ENCODE assay signal across 9 cellular contexts in the genomic region with DNA sequence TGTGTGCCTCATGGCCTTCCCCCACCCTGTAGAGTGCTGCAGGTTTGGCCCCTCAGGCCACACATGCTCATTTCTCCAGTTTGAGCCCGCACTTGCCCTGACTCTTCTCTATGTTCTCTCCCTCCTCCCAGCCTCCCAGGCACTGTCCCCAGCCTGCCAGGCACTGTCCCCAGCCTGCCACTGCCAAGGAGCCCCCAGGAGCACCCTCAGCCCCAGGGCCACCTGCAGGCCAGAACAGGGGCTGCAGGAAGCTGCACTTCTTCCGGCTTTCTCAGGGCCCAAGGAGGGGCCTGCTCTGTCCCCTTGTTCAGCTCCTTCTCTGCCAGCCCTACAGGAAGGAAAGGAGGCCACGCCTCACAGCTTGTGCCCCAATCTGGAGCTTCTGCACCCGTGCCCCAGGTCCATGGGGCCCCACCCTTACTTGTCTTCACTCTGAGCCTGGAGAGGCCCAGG. TPM values are rescaled to one million over a fixed set of nuclear protein-coding genes. Genes with fewer than 3 reads are reported as not detected.
DNase-seq lines count a peak whose midpoint lies in the region; ATAC-seq and TF ChIP-seq lines count a peak whose summit lies in the region.
"Had no signal": no experiment of that assay in that cellular context is flagged by ENCODE, and none has a peak within 500 bp of the region (broad histone marks: within the 10 kb centered on the region; RNA-seq: fewer than 3 reads in every experiment).

No MANE protein-coding gene starts in this region.

- no peaks in the 10 kb centered on the region for H3K27me3 ChIP-seq in OCI-LY3 (ENCODE audit: low read depth, low read length)
- peaks cover 8% of the 10 kb centered on the region for H3K27me3 ChIP-seq in suprapubic skin

- TF ChIP-seq CTCF in OCI-LY3 (IDR thresholded peaks at IDR 0.05; ENCODE audit: low read depth, low read length) (peak; percentile 22), suprapubic skin (IDR thresholded peaks at IDR 0.05) (peak in 1 of 2 donors; percentile 20)

- no peaks in the 10 kb centered on the region for H3K27me3 Mint-ChIP-seq in activated naive CD4-positive, alpha-beta T cell treated with anti-CD3 and anti-CD28 coated beads, Interleukin-2, amount 10 ng/mL, durations not matched to agents 7 days and 5 days
- no peaks in the 10 kb centered on the region for H3K27me3 Mint-ChIP-seq in activated T-helper 1 cell treated with anti-CD3 and anti-CD28 coated beads, Interleukin-12 subunit alpha, Interleukin-12 subunit beta, Interleukin-2, Interleukin-4 antibody, amounts not matched to agents 30 ng/mL and 10 ng/mL and 1 ng/mL, durations not matched to agents 14 hours and 24 hours and 36 hours (ENCODE audit: insufficient read depth)

- no peaks in the 10 kb centered on the region for H3K9me3 Mint-ChIP-seq in activated naive CD4-positive, alpha-beta T cell treated with anti-CD3 and anti-CD28 coated beads, Interleukin-2, amount 10 ng/mL, durations not matched to agents 7 days and 5 days
- no peaks in the 10 kb centered on the region for H3K9me3 Mint-ChIP-seq in activated T-helper 1 cell treated with anti-CD3 and anti-CD28 coated beads, Interleukin-12 subunit alpha, Interleukin-12 subunit beta, Interleukin-2, Interleukin-4 antibody, amounts not matched to agents 30 ng/mL and 10 ng/mL and 1 ng/mL, durations not matched to agents 14 hours and 24 hours and 36 hours
- H3K9me3 Mint-ChIP-seq: activated naive CD4-positive, alpha-beta T cell treated with anti-CD3 and anti-CD28 coated beads for 36 hours had no signal

- no peak overlapping the region for H3K27ac Mint-ChIP-seq in activated naive CD4-positive, alpha-beta T cell treated with anti-CD3 and anti-CD28 coated beads, Interleukin-2, amount 10 ng/mL, durations not matched to agents 7 days and 5 days
- H3K27ac Mint-ChIP-seq in activated T-helper 1 cell treated with anti-CD3 and anti-CD28 coated beads, Interleukin-12 subunit alpha, Interleukin-12 subunit beta, Interleukin-2, Interleukin-4 antibody, amounts not matched to agents 30 ng/mL and 10 ng/mL and 1 ng/mL, durations not matched to agents 14 hours and 24 hours and 36 hours: no peak overlapping the region
- H3K27ac Mint-ChIP-seq: activated naive CD4-positive, alpha-beta T cell treated with anti-CD3 and anti-CD28 coated beads for 36 hours had no signal

- no peaks in the 10 kb centered on the region for H3K4me1 Mint-ChIP-seq in activated naive CD4-positive, alpha-beta T cell treated with anti-CD3 and anti-CD28 coated beads, Interleukin-2, amount 10 ng/mL, durations not matched to agents 7 days and 5 days
- no peaks in the 10 kb centered on the region for H3K4me1 Mint-ChIP-seq in activated T-helper 1 cell treated with anti-CD3 and anti-CD28 coated beads, Interleukin-12 subunit alpha, Interleukin-12 subunit beta, Interleukin-2, Interleukin-4 antibody, amounts not matched to agents 30 ng/mL and 10 ng/mL and 1 ng/mL, durations not matched to agents 14 hours and 24 hours and 36 hours (ENCODE audit: low read depth)

- no peak overlapping the region for H3K4me3 ChIP-seq in OCI-LY3 (ENCODE audit: low read length)
- no peak overlapping the region for H3K4me3 ChIP-seq in suprapubic skin

- H2AFZ ChIP-seq in OCI-LY3 (ENCODE audit: low read depth, low read length): no peak overlapping the region

- H3K4me1 ChIP-seq in OCI-LY3 (ENCODE audit: low read length): no peaks in the 10 kb centered on the region
- H3K4me1 ChIP-seq in suprapubic skin: peaks cover 31% of the 10 kb centered on the region

- no peak for TF ChIP-seq EP300 in suprapubic skin (IDR thresholded peaks at IDR 0.05)

- H3K36me3 Mint-ChIP-seq in activated naive CD4-positive, alpha-beta T cell treated with anti-CD3 and anti-CD28 coated beads, Interleukin-2, amount 10 ng/mL, durations not matched to agents 7 days and 5 days: no peaks in the 10 kb centered on the region
- H3K36me3 Mint-ChIP-seq in activated T-helper 1 cell treated with anti-CD3 and anti-CD28 coated beads, Interleukin-12 subunit alpha, Interleukin-12 subunit beta, Interleukin-2, Interleukin-4 antibody, amounts not matched to agents 30 ng/mL and 10 ng/mL and 1 ng/mL, durations not matched to agents 14 hours and 24 hours and 36 hours (ENCODE audit: low read depth): no peaks in the 10 kb centered on the region

- CTCF ChIA-PET in activated naive CD4-positive, alpha-beta T cell treated with anti-CD3 and anti-CD28 coated beads, Interleukin-2, amount 10 ng/mL, durations not matched to agents 7 days and 5 days (lab: Charles Lee): no interaction called here

- H3K27ac ChIP-seq in OCI-LY3 (ENCODE audit: low read length): no peak overlapping the region
- peak overlapping the region; percentile 70 for H3K27ac ChIP-seq in suprapubic skin

- peak; percentile 15 for DNase-seq in activated naive CD4-positive, alpha-beta T cell treated with anti-CD3 and anti-CD28 coated beads, Interleukin-2, amount 10 ng/mL, durations not matched to agents 7 days and 5 days
- no peak for DNase-seq in activated naive CD4-positive, alpha-beta T cell treated with Interleukin-2 at 50 U/mL for 16 hours
- DNase-seq in suprapubic skin (ENCODE audit: low spot score in 2 of 2): peak in 1 of 2 donors; percentile 58
- no peak for DNase-seq in activated T-helper 1 cell treated with anti-CD3 and anti-CD28 coated beads, Interleukin-12 subunit alpha, Interleukin-12 subunit beta, Interleukin-2, Interleukin-4 antibody, amounts not matched to agents 30 ng/mL and 10 ng/mL and 1 ng/mL, durations not matched to agents 14 hours and 24 hours and 36 hours (ENCODE audit: low spot score)
- DNase-seq in NCI-H2196 treated with DMSO at 0.1 percent for 48 hours (lab: John Stamatoyannopoulos, UW; ENCODE audit: unreplicated experiment): no peak
- DNase-seq: activated naive CD4-positive, alpha-beta T cell treated with anti-CD3 and anti-CD28 coated beads for 36 hours had no signal

- intact Hi-C loops in activated T-helper 1 cell treated with anti-CD3 and anti-CD28 coated beads, Interleukin-12 subunit alpha, Interleukin-12 subunit beta, Interleukin-2, Interleukin-4 antibody, amounts not matched to agents 30 ng/mL and 10 ng/mL and 1 ng/mL, durations not matched to agents 14 hours and 24 hours and 36 hours (cut with micrococcal nuclease): no loop called here

- no peak overlapping the region for H3K4me2 ChIP-seq in OCI-LY3 (ENCODE audit: low read length)

- WGBS in suprapubic skin: 31% methylated on average over 4 of the region's 4 CpGs

- H3K79me2 ChIP-seq in OCI-LY3 (ENCODE audit: low read length): no peaks in the 10 kb centered on the region

- ATAC-seq in esophagus mucosa (peak; percentile 27), GM21447 (IDR thresholded peaks at IDR 0.05; ENCODE audit: unreplicated experiment) (no peak)

- no peaks in the 10 kb centered on the region for H3K9me3 ChIP-seq in OCI-LY3 (ENCODE audit: insufficient read depth, low read length)
- H3K9me3 ChIP-seq in suprapubic skin: no peaks in the 10 kb centered on the region

- H3K9ac ChIP-seq in OCI-LY3 (ENCODE audit: low read length): no peak overlapping the region

- no peak for TF ChIP-seq POLR2A in suprapubic skin (IDR thresholded peaks at IDR 0.05)

- no peaks in the 10 kb centered on the region for H4K20me1 ChIP-seq in OCI-LY3 (ENCODE audit: insufficient read depth, low read length)

- H3K4me3 Mint-ChIP-seq in activated naive CD4-positive, alpha-beta T cell treated with anti-CD3 and anti-CD28 coated beads, Interleukin-2, amount 10 ng/mL, durations not matched to agents 7 days and 5 days: no peak overlapping the region
- H3K4me3 Mint-ChIP-seq in activated T-helper 1 cell treated with anti-CD3 and anti-CD28 coated beads, Interleukin-12 subunit alpha, Interleukin-12 subunit beta, Interleukin-2, Interleukin-4 antibody, amounts not matched to agents 30 ng/mL and 10 ng/mL and 1 ng/mL, durations not matched to agents 14 hours and 24 hours and 36 hours: no peak overlapping the region
- H3K4me3 Mint-ChIP-seq: activated naive CD4-positive, alpha-beta T cell treated with anti-CD3 and anti-CD28 coated beads for 36 hours had no signal

- H3K36me3 ChIP-seq in OCI-LY3 (replicated peaks; ENCODE audit: low read depth, low read length) (no peaks in the 10 kb centered on the region), suprapubic skin (no peaks in the 10 kb centered on the region)

RNA-seq across cellular contexts. Expression of a gene that starts 31.6 kb away (rescaled TPM):
- total RNA-seq in esophagus mucosa (1.9 TPM), suprapubic skin (10 to 100 TPM; 53.3 to 83.3 (median 67.7) TPM)
- total RNA-seq in activated T-helper 1 cell treated with anti-CD3 and anti-CD28 coated beads, Interleukin-12 subunit alpha, Interleukin-12 subunit beta, Interleukin-2, Interleukin-4 antibody, amounts not matched to agents 30 ng/mL and 10 ng/mL and 1 ng/mL, durations not matched to agents 14 hours and 24 hours and 36 hours: not detected in 2 replicates
- total RNA-seq: activated naive CD4-positive, alpha-beta T cell treated with anti-CD3 and anti-CD28 coated beads for 36 hours had no signal

Comparison
In these comparisons a context has a peak if more than half of its experiments do, and no peak if none do; other contexts are left out.
1. RNA of a gene that starts 31.6 kb away (total RNA-seq): 53.3 to 83.3 TPM in suprapubic skin; 1.9 TPM in esophagus mucosa (single experiment) and not detected in activated T-helper 1 cell treated with anti-CD3 and anti-CD28 coated beads, Interleukin-12 subunit alpha, Interleukin-12 subunit beta, Interleukin-2, Interleukin-4 antibody, amounts not matched to agents 30 ng/mL and 10 ng/mL and 1 ng/mL, durations not matched to agents 14 hours and 24 hours and 36 hours; every median in the first group is over 10 times any median in the second.